Comparison of ENCODE assay signal across 11 cellular contexts in the genomic region with DNA sequence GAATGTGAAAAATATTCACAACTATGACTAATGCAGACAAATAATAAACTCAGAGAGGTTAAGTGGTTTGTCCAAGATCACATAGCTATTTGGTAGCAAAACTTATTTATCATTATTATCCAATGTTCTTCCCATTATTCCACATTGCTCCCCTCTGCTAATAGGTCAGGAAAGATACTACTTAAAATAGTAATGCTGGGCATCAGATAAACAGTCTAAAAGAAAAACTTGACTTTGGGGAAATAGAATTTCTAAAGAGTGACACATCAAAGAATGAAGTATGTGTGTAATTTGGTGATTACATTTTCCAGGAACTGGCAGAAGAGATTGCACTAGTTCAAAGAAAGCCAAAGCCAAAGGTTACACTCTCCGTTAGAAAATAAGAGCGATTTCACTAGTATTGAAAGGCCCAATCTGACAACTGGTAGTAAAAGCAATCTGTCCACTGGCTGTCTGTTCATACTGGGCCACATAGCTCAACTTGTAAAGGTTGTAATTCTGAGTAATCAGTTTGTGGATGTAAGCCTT.
DNase-seq lines count a peak whose midpoint lies in the region; ATAC-seq and TF ChIP-seq lines count a peak whose summit lies in the region.
"Had no signal": no experiment of that assay in that cellular context is flagged by ENCODE, and none has a peak within 500 bp of the region (broad histone marks: within the 10 kb centered on the region; RNA-seq: fewer than 3 reads in every experiment).

No MANE protein-coding gene starts in this region.

- H3K14ac ChIP-seq in trophoblast cell (ENCODE audit: low read length) = no peak overlapping the region

- H3K79me2 ChIP-seq in fibroblast of lung (ENCODE audit: control insufficient read depth, insufficient read depth, low read length) = no peaks in the 10 kb centered on the region
- H3K79me2 ChIP-seq in trophoblast cell (ENCODE audit: control insufficient read depth, insufficient read depth, low read length, poor library complexity) = no peaks in the 10 kb centered on the region

- H3K4me3 Mint-ChIP-seq in activated CD4-positive, alpha-beta T cell treated with anti-CD3 and anti-CD28 coated beads for 36 hours = no peak overlapping the region
- H3K4me3 Mint-ChIP-seq: B cell had no signal

- H4K20me1 ChIP-seq in fibroblast of lung (ENCODE audit: control insufficient read depth, extremely low read depth, insufficient read depth, low read length) = no peaks in the 10 kb centered on the region

- no peaks in the 10 kb centered on the region for H3K36me3 ChIP-seq in fibroblast of lung (ENCODE audit: control insufficient read depth, insufficient read depth, low read length)
- H3K36me3 ChIP-seq in trophoblast cell (ENCODE audit: control insufficient read depth in 1 of 2, insufficient read depth in 2 of 2, low read length in 2 of 2) = no peaks in the 10 kb centered on the region
- H3K36me3 ChIP-seq: stomach had no signal

- peak; percentile 7 for DNase-seq in activated CD4-positive, alpha-beta T cell treated with anti-CD3 and anti-CD28 coated beads for 36 hours
- no peak for DNase-seq in activated CD4-positive, alpha-beta T cell treated with anti-CD3 and anti-CD28 coated beads, Interleukin-2, amount 50 U/mL, for 1 hour
- peak; percentile 40 for DNase-seq in SW480 (ENCODE audit: low spot score)
- DNase-seq in fibroblast of lung (ENCODE audit: low read depth in 2 of 2) = peak; percentile 48 to 78
- DNase-seq in trophoblast cell = peak; percentile 12 to 81
- DNase-seq in NCI-H1417 (lab: John Stamatoyannopoulos, UW) = no peak
- DNase-seq in NCI-H345 treated with DMSO at 0.1 percent for 48 hours (lab: John Stamatoyannopoulos, UW; ENCODE audit: unreplicated experiment) = no peak
- DNase-seq: NCI-H748 treated with DMSO at 0.1 percent for 48 hours, stomach had no signal

- H3K27ac ChIP-seq in fibroblast of lung (ENCODE audit: insufficient read depth, low read length) (peak overlapping the region; percentile 4), trophoblast cell (ENCODE audit: low read depth, low read length) (no peak overlapping the region)

- no peak overlapping the region for H4K91ac ChIP-seq in trophoblast cell (ENCODE audit: low read depth, low read length)

- H3K36me3 Mint-ChIP-seq in activated CD4-positive, alpha-beta T cell treated with anti-CD3 and anti-CD28 coated beads for 36 hours (ENCODE audit: low read depth) = peaks cover 1% of the 10 kb centered on the region

- ATAC-seq in activated CD4-positive, alpha-beta T cell treated with anti-CD3 and anti-CD28 coated beads for 36 hours = peak; percentile 93
- ATAC-seq in GM21390 (IDR thresholded peaks at IDR 0.05; ENCODE audit: unreplicated experiment) = no peak

- H3K4me1 ChIP-seq in fibroblast of lung (ENCODE audit: control insufficient read depth, extremely low read depth, insufficient read depth, low read length) (peaks cover 14% of the 10 kb centered on the region), trophoblast cell (ENCODE audit: control insufficient read depth in 1 of 2, insufficient read depth in 2 of 2, low read length in 2 of 2) (no peaks in the 10 kb centered on the region)

- no peak overlapping the region for H3K4ac ChIP-seq in trophoblast cell (ENCODE audit: low read depth, low read length)

- H3K18ac ChIP-seq in trophoblast cell (ENCODE audit: low read length) = no peak overlapping the region

- no peak overlapping the region for H2BK120ac ChIP-seq in trophoblast cell (ENCODE audit: insufficient read depth, low read length, poor library complexity)

- peaks cover 13% of the 10 kb centered on the region for H3K4me1 Mint-ChIP-seq in activated CD4-positive, alpha-beta T cell treated with anti-CD3 and anti-CD28 coated beads for 36 hours
- H3K4me1 Mint-ChIP-seq: B cell had no signal

- H4K12ac ChIP-seq in trophoblast cell (ENCODE audit: low read depth, low read length) = no peak overlapping the region

- no peak overlapping the region for H4K8ac ChIP-seq in trophoblast cell (ENCODE audit: low read depth, low read length)

- H3K27me3 Mint-ChIP-seq in activated CD4-positive, alpha-beta T cell treated with anti-CD3 and anti-CD28 coated beads for 36 hours = no peaks in the 10 kb centered on the region

- no peak overlapping the region for H3K9ac ChIP-seq in fibroblast of lung (ENCODE audit: insufficient read depth, low read length)
- no peak overlapping the region for H3K9ac ChIP-seq in trophoblast cell (ENCODE audit: low read length)

- H2BK12ac ChIP-seq in trophoblast cell (ENCODE audit: low read length) = no peak overlapping the region

- H3K27ac Mint-ChIP-seq in activated CD4-positive, alpha-beta T cell treated with anti-CD3 and anti-CD28 coated beads for 36 hours = peak overlapping the region; percentile 44
- H3K27ac Mint-ChIP-seq: B cell had no signal

- no peak overlapping the region for H2BK5ac ChIP-seq in trophoblast cell (ENCODE audit: low read depth, low read length, poor library complexity)

- WGBS in trophoblast cell (ENCODE audit: extremely low coverage, insufficient coverage, insufficient read length) = no CpG with 5 or more reads among the region's 2 CpGs

- POLR2A ChIA-PET in activated CD4-positive, alpha-beta T cell treated with anti-CD3 and anti-CD28 coated beads for 36 hours (lab: Charles Lee) = interaction anchor here (0.6 kb wide), 1 partner anchor 13 kb away, joined by 3 read pairs; no protein-coding TSS in a partner anchor

- no peak overlapping the region for H3K4me3 ChIP-seq in fibroblast of lung (replicated peaks in 1 of 4; ENCODE audit: control extremely low read depth in 1 of 4, insufficient read depth in 1 of 4, low read depth in 3 of 4, low read length in 4 of 4)
- no peak overlapping the region for H3K4me3 ChIP-seq in trophoblast cell (ENCODE audit: low read depth, low read length)
- H3K4me3 ChIP-seq: stomach had no signal

- H2AFZ ChIP-seq in fibroblast of lung (ENCODE audit: low read length) (no peak overlapping the region), trophoblast cell (ENCODE audit: insufficient read depth, low read length, poor library complexity) (no peak overlapping the region)

- H2AK5ac ChIP-seq in trophoblast cell (ENCODE audit: low read length) = no peak overlapping the region

- H3K23ac ChIP-seq in trophoblast cell (ENCODE audit: low read length) = no peak overlapping the region

- peaks cover 3% of the 10 kb centered on the region for H3K9me3 Mint-ChIP-seq in activated CD4-positive, alpha-beta T cell treated with anti-CD3 and anti-CD28 coated beads for 36 hours (ENCODE audit: low read depth)

- no peak for TF ChIP-seq CTCF in fibroblast of lung (conservative IDR thresholded peaks at IDR 0.05 in 1 of 2, IDR thresholded peaks at IDR 0.05 in 1 of 2; ENCODE audit: low read depth in 1 of 2, low read length in 2 of 2)

- H3K4me2 ChIP-seq in fibroblast of lung (ENCODE audit: extremely low read depth, insufficient read depth, low read length) = peak overlapping the region; percentile 46
- no peak overlapping the region for H3K4me2 ChIP-seq in trophoblast cell (ENCODE audit: low read length)

- no peaks in the 10 kb centered on the region for H3K79me1 ChIP-seq in trophoblast cell (ENCODE audit: low read length)

- CTCF ChIA-PET in activated CD4-positive, alpha-beta T cell treated with anti-CD3 and anti-CD28 coated beads for 36 hours (lab: Charles Lee) = no interaction called here

- intact Hi-C loops in activated CD4-positive, alpha-beta T cell treated with anti-CD3 and anti-CD28 coated beads for 36 hours (cut with DNase I, micrococcal nuclease) = no loop called here

- H3K9me3 ChIP-seq in fibroblast of lung (ENCODE audit: control insufficient read depth, insufficient read depth, low read depth, low read length) (no peaks in the 10 kb centered on the region), trophoblast cell (ENCODE audit: insufficient read depth, low read depth, low read length) (no peaks in the 10 kb centered on the region)
- H3K9me3 ChIP-seq: stomach had no signal

- H3K27me3 ChIP-seq in fibroblast of lung (ENCODE audit: control insufficient read depth, insufficient read depth, low read length) (no peaks in the 10 kb centered on the region), trophoblast cell (ENCODE audit: insufficient read depth, low read length) (no peaks in the 10 kb centered on the region)
- H3K27me3 ChIP-seq: stomach had no signal

Comparison
In these comparisons a context has a peak if more than half of its experiments do, and no peak if none do; other contexts are left out.
1. DNase-seq: peak in activated CD4-positive, alpha-beta T cell treated with anti-CD3 and anti-CD28 coated beads for 36 hours (single experiment), SW480 (single experiment), fibroblast of lung (2 of 2) and trophoblast cell (2 of 2); none in activated CD4-positive, alpha-beta T cell treated with anti-CD3 and anti-CD28 coated beads, Interleukin-2, amount 50 U/mL, for 1 hour (single experiment), NCI-H1417 (0 of 3) and NCI-H345 treated with DMSO at 0.1 percent for 48 hours (single experiment).